1 cellular context compared by ENCODE assay signal in genomic region chr5:169050146-169050571, GRCh38.
TF ChIP-seq lines count a peak whose summit lies in the region.

No MANE protein-coding gene starts in this region.

TF ChIP-seq in HepG2, 621 proteins besides CTCF, POLR2A, EP300 and RAD21 (continued from another document):
- TF ChIP-seq ZNF674 (CRISPR knock-in tag; IDR thresholded peaks at IDR 0.05; ENCODE audit: low read depth): no peak
- no peak for TF ChIP-seq ZFP36L1 (CRISPR knock-in tag; IDR thresholded peaks at IDR 0.05)
- TF ChIP-seq ZNF768 (CRISPR knock-in tag; IDR thresholded peaks at IDR 0.05): no peak
- no peak for TF ChIP-seq ZNF230 (CRISPR knock-in tag; IDR thresholded peaks at IDR 0.05)
- no peak for TF ChIP-seq TCF7 (IDR thresholded peaks at IDR 0.05; ENCODE audit: low read depth)
- no peak for TF ChIP-seq ZNF343 (CRISPR knock-in tag; IDR thresholded peaks at IDR 0.05)
- TF ChIP-seq PHF5A (CRISPR knock-in tag; IDR thresholded peaks at IDR 0.05; ENCODE audit: low read depth, unreplicated experiment): no peak
TF ChIP-seq in HepG2: peak in this region for 0.
